17 cellular contexts compared by ENCODE assay signal in genomic region chr2:72900191-72900825, GRCh38. TPM values are rescaled to one million over a fixed set of nuclear protein-coding genes. Genes with fewer than 3 reads are reported as not detected.
DNase-seq lines count a peak whose midpoint lies in the region; ATAC-seq, FAIRE-seq and TF ChIP-seq lines count a peak whose summit lies in the region.
"Had no signal": no experiment of that assay in that cellular context is flagged by ENCODE, and none has a peak within 500 bp of the region (broad histone marks: within the 10 kb centered on the region; RNA-seq: fewer than 3 reads in every experiment).

No MANE protein-coding gene starts in this region.

- H3K23me2 ChIP-seq in H1 (ENCODE audit: low read depth, low read length), result no peaks in the 10 kb centered on the region; the same call in 1 of the 2 replicates

- H3K36me3 Mint-ChIP-seq in osteocyte (ENCODE audit: unreplicated experiment), result no peaks in the 10 kb centered on the region
- H3K36me3 Mint-ChIP-seq: CD14-positive monocyte; CD4-positive, alpha-beta memory T cell had no signal

- H3K9me3 ChIP-seq in H1 (ENCODE audit: insufficient read depth in 2 of 2, low read depth in 1 of 2, low read length in 1 of 2), result no peaks in the 10 kb centered on the region
- H3K9me3 ChIP-seq in osteoblast (ENCODE audit: low read depth, low read length), result no peaks in the 10 kb centered on the region
- H3K9me3 ChIP-seq: BE2C had no signal

- H2AK5ac ChIP-seq in H1 (ENCODE audit: low read depth, low read length), result no peak overlapping the region

- no peak overlapping the region for H3K56ac ChIP-seq in H1 (replicated peaks; ENCODE audit: insufficient read length, low read depth, low read length)

- no peaks in the 10 kb centered on the region for H3K4me1 Mint-ChIP-seq in osteocyte (ENCODE audit: unreplicated experiment)

- H4K91ac ChIP-seq in H1 (replicated peaks; ENCODE audit: insufficient read length, low read length), result no peak overlapping the region

- no peak overlapping the region for H3K14ac ChIP-seq in H1 (ENCODE audit: insufficient read length)

- H3K4me2 ChIP-seq in H1 (ENCODE audit: insufficient read depth in 1 of 2, low read depth in 2 of 2, low read length in 2 of 2) (no peak overlapping the region), osteoblast (ENCODE audit: insufficient read depth, low read length) (no peak overlapping the region)

- no peak for TF ChIP-seq POLR2A in H1 (IDR thresholded peaks at IDR 0.05; ENCODE audit: control extremely low read depth in 1 of 2, low read depth in 2 of 2, low read length in 2 of 2)

- TF ChIP-seq RAD21 in H1 (IDR thresholded peaks at IDR 0.05 in 1 of 2, conservative IDR thresholded peaks at IDR 0.05 in 1 of 2; ENCODE audit: low read depth in 2 of 2, low read length in 2 of 2), result no peak

- H3K36me3 ChIP-seq in H1 (ENCODE audit: control insufficient read depth in 2 of 4, insufficient read depth in 4 of 4, low read length in 3 of 4) (no peaks in the 10 kb centered on the region), osteoblast (ENCODE audit: insufficient read depth, low read length) (no peaks in the 10 kb centered on the region)
- H3K36me3 ChIP-seq: BE2C had no signal

- POLR2A ChIA-PET in H1 (lab: Charles Lee; ENCODE audit: partially characterized antibody), result no interaction called here

- H3K9me3 Mint-ChIP-seq in osteocyte (ENCODE audit: unreplicated experiment), result no peaks in the 10 kb centered on the region

- H3K4me3 Mint-ChIP-seq in osteocyte (ENCODE audit: unreplicated experiment), result no peak overlapping the region
- H3K4me3 Mint-ChIP-seq: CD4-positive, alpha-beta memory T cell had no signal

- no peak overlapping the region for H3K23ac ChIP-seq in H1 (ENCODE audit: insufficient read length)

- no peak overlapping the region for H2BK120ac ChIP-seq in H1 (replicated peaks; ENCODE audit: low read depth, low read length)

- H3K4me3 ChIP-seq in H1 (ENCODE audit: extremely low read depth in 1 of 4, insufficient read depth in 2 of 4, low read depth in 3 of 4, low read length in 4 of 4) (no peak overlapping the region), osteoblast (ENCODE audit: insufficient read depth, low read length) (no peak overlapping the region)

- WGBS in H1 (ENCODE audit: extremely low coverage in 1 of 2, insufficient coverage in 1 of 2, insufficient read length in 1 of 2, insufficient replicate concordance in 2 of 2, low coverage in 1 of 2, low lambda C conversion rate in 2 of 2, missing lambda C conversion rate in 1 of 2), 2 experiments, result 93% methylated on average over 5 of the region's 5 CpGs; no CpG with 5 or more reads in 1 of the 2 experiments

- no peak overlapping the region for H3K27ac Mint-ChIP-seq in osteocyte (ENCODE audit: unreplicated experiment)
- H3K27ac Mint-ChIP-seq: CD14-positive monocyte; CD4-positive, alpha-beta memory T cell had no signal

- H3K79me2 ChIP-seq in H1 (ENCODE audit: control insufficient read depth in 1 of 2, insufficient read depth in 2 of 2, low read length in 2 of 2) (no peaks in the 10 kb centered on the region), osteoblast (ENCODE audit: insufficient read depth, low read length) (no peaks in the 10 kb centered on the region)

- peaks cover 1 to 4% (median 3%) of the 10 kb centered on the region in 4 experiments for H3K4me1 ChIP-seq in H1 (replicated peaks in 1 of 4; ENCODE audit: control insufficient read depth in 3 of 4, insufficient read depth in 4 of 4, low read length in 3 of 4)
- peaks cover 9% of the 10 kb centered on the region for H3K4me1 ChIP-seq in osteoblast (ENCODE audit: insufficient read depth, low read length)
- H3K4me1 ChIP-seq: BE2C had no signal

- ATAC-seq in GM18517 (IDR thresholded peaks at IDR 0.05; ENCODE audit: unreplicated experiment), result no peak

- H4K20me1 ChIP-seq in H1 (replicated peaks in 1 of 2; ENCODE audit: control insufficient read depth in 1 of 2, insufficient read depth in 2 of 2, low read length in 2 of 2), result no peaks in the 10 kb centered on the region
- H4K20me1 ChIP-seq in osteoblast (ENCODE audit: insufficient read depth, low read length), result no peaks in the 10 kb centered on the region

- no peak overlapping the region for H3K4ac ChIP-seq in H1 (replicated peaks; ENCODE audit: insufficient read length, low read depth, low read length)

- FAIRE-seq in H1 (lab: Jason Lieb, UNC), result no peak
- FAIRE-seq: A204.1, H54 had no signal

- no peak overlapping the region; a peak in 1 of 7 replicates for H3K9ac ChIP-seq in H1 (replicated peaks in 1 of 4; ENCODE audit: extremely low read depth in 1 of 4, low read depth in 3 of 4, low read length in 3 of 4)

- no peak overlapping the region for H2BK5ac ChIP-seq in H1 (ENCODE audit: low read depth, low read length)

- H3K27ac ChIP-seq in H1 (ENCODE audit: low read depth, low read length) (no peak overlapping the region), osteoblast (ENCODE audit: low read depth, low read length) (no peak overlapping the region)

- H2AFZ ChIP-seq in H1 (ENCODE audit: low read length) (no peak overlapping the region), osteoblast (ENCODE audit: low read length) (no peak overlapping the region)

- H3K18ac ChIP-seq in H1 (ENCODE audit: extremely low read depth, low read length), result no peak overlapping the region

- CTCF ChIA-PET in H1 (lab: Charles Lee; ENCODE audit: partially characterized antibody), result interaction anchor here (0.9 to 19.1 kb wide), 4 partner anchors 7 to 42 kb away, joined by 3 to 497 read pairs (median 265); partner anchors contain the start of gene EMX1

- DNase-seq in H4 (ENCODE audit: low spot score) (peak; percentile 1), H1 (ENCODE audit: low read depth in 1 of 2, low spot score in 2 of 2) (no peak), osteocyte (ENCODE audit: extremely low spot score, unreplicated experiment) (peak; percentile 71), RKO (ENCODE audit: low spot score) (no peak), osteoblast (ENCODE audit: insufficient read length, low spot score, missing footprints) (no peak)
- no peak for DNase-seq in activated effector memory CD4-positive, alpha-beta T cell treated with anti-CD3 and anti-CD28 coated beads, Interleukin-2, amount 50 U/mL, for 16 hours
- DNase-seq: ACHN; BE2C; CD4-positive, alpha-beta memory T cell; DMS153; DMS79; GF-D8; HCEC 1CT had no signal

- no peak overlapping the region for H4K8ac ChIP-seq in H1 (ENCODE audit: extremely low read depth, insufficient read depth, low read length)

- no peaks in the 10 kb centered on the region for H3K79me1 ChIP-seq in H1 (ENCODE audit: low read depth, low read length)

- TF ChIP-seq EP300 in H1 (IDR thresholded peaks at IDR 0.05; ENCODE audit: borderline replicate concordance in 1 of 2, low read depth in 2 of 2, low read length in 2 of 2), result no peak

- no peak overlapping the region for H2BK12ac ChIP-seq in H1 (ENCODE audit: low read depth, low read length)

- H4K5ac ChIP-seq in H1 (ENCODE audit: insufficient read length, low read depth, low read length), result no peak overlapping the region

- peaks cover 0 to 31% (median 22%) of the 10 kb centered on the region in 4 experiments; a peak in 6 of 7 replicates for H3K27me3 ChIP-seq in H1 (replicated peaks in 1 of 4; ENCODE audit: control insufficient read depth in 3 of 4, extremely low read depth in 1 of 4, insufficient read depth in 3 of 4, low read length in 3 of 4)
- peaks cover 86% of the 10 kb centered on the region for H3K27me3 ChIP-seq in osteoblast (ENCODE audit: insufficient read depth, low read length)

- H2BK20ac ChIP-seq in H1 (ENCODE audit: low read length), result 0 out of 2 replicates have a peak overlapping the region, but pooled peaks have one; percentile 50

- TF ChIP-seq CTCF in H1 (IDR thresholded peaks at IDR 0.05; ENCODE audit: control extremely low read depth in 1 of 3, insufficient read depth in 1 of 3, low read depth in 1 of 3, low read length in 3 of 3), result no peak
- no peak for TF ChIP-seq CTCF in osteocyte (IDR thresholded peaks at IDR 0.05)
- TF ChIP-seq CTCF in osteoblast (IDR thresholded peaks at IDR 0.05; ENCODE audit: extremely low read depth, low read depth, low read length), result no peak

- H2BK15ac ChIP-seq in H1 (ENCODE audit: low read length), result no peak overlapping the region

- H3K27me3 Mint-ChIP-seq in osteocyte (ENCODE audit: unreplicated experiment), result peaks cover 97% of the 10 kb centered on the region

TF ChIP-seq in H1, 55 proteins besides CTCF, POLR2A, EP300 and RAD21 (continues in another document):
- TF ChIP-seq BACH1 (IDR thresholded peaks at IDR 0.05; ENCODE audit: low read length) (no peak), CTBP2 (IDR thresholded peaks at IDR 0.05; ENCODE audit: borderline replicate concordance, insufficient read depth, insufficient read length, low read length) (no peak), ZNF274 (IDR thresholded peaks at IDR 0.05; ENCODE audit: borderline replicate concordance, extremely low read depth, low read length) (no peak)
- TF ChIP-seq, protein P1, sequence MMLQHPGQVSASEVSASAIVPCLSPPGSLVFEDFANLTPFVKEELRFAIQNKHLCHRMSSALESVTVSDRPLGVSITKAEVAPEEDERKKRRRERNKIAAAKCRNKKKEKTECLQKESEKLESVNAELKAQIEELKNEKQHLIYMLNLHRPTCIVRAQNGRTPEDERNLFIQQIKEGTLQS (IDR thresholded peaks at IDR 0.05; ENCODE audit: insufficient read depth, low read depth, low read length), result no peak

RNA-seq across cellular contexts. Expression of gene SPR, which starts 13.1 kb away (rescaled TPM):
- total RNA-seq in H4 (2014; rRNA removed; shearing (Covaris generic)), result 47.6 and 52.5 TPM in 2 replicates
- total RNA-seq in H1 (2021; fragmentation: NEBNext Ultra II Directional; extraction: Animal tissue kit (Norgen Biotek cat#: 25700)), result 10.7 and 11.5 TPM in 2 replicates
- 4.2 and 4.5 TPM in 2 replicates for polyA plus RNA-seq in H1 (2011; rRNA removed)
- 8.9 TPM for polyA plus RNA-seq in H1 (2011; cell fraction: cytosol; rRNA removed)
- 5.4 TPM for polyA plus RNA-seq in H1 (2011; cell fraction: nucleus; rRNA removed)
- polyA plus RNA-seq in H1 (2012, experiment 1 of 2), result 7.2 to 11.0 TPM (median 10.2 TPM) in 4 replicates
- polyA plus RNA-seq in H1 (2012, experiment 2 of 2), result 9.2 TPM
- polyA plus RNA-seq in H1 (2013, experiment 1 of 2), result 5.3 TPM
- polyA plus RNA-seq in H1 (2013, experiment 2 of 2), result 6.1 TPM
- polyA minus RNA-seq in H1 (2011; rRNA and poly(A)+ RNA removed), result 2.3 and 4.9 TPM in 2 replicates
- polyA minus RNA-seq in H1 (2011; cell fraction: cytosol; rRNA and poly(A)+ RNA removed), result 4.0 TPM
- polyA minus RNA-seq in H1 (2011; cell fraction: nucleus; rRNA and poly(A)+ RNA removed), result 2.3 TPM
- 6.2 and 7.1 TPM in 2 replicates for total RNA-seq in osteocyte
- total RNA-seq in osteoblast, result 17.0 and 19.2 TPM in 2 replicates
- total RNA-seq: CD4-positive, alpha-beta memory T cell had no signal

RNA-seq across cellular contexts. Expression of gene EMX1, which starts 17.0 kb away (rescaled TPM):
- not detected in 2 replicates for total RNA-seq in H4 (2014; rRNA removed; shearing (Covaris generic))
- 4.8 and 4.9 TPM in 2 replicates for total RNA-seq in H1 (2021; fragmentation: NEBNext Ultra II Directional; extraction: Animal tissue kit (Norgen Biotek cat#: 25700))
- polyA plus RNA-seq in H1 (2011; rRNA removed), result 2.4 and 3.3 TPM in 2 replicates
- 2.8 TPM for polyA plus RNA-seq in H1 (2011; cell fraction: cytosol; rRNA removed)
- 3.5 TPM for polyA plus RNA-seq in H1 (2011; cell fraction: nucleus; rRNA removed)
- polyA plus RNA-seq in H1 (2012, experiment 1 of 2), result 2.2 to 3.8 TPM (median 3.0 TPM) in 4 replicates
- polyA plus RNA-seq in H1 (2012, experiment 2 of 2), result 1.8 TPM
- polyA plus RNA-seq in H1 (2013, experiment 1 of 2), result 3.2 TPM
- polyA plus RNA-seq in H1 (2013, experiment 2 of 2), result 3.2 TPM
- 1.1 and 2.1 TPM in 2 replicates for polyA minus RNA-seq in H1 (2011; rRNA and poly(A)+ RNA removed)
- 3.4 TPM for polyA minus RNA-seq in H1 (2011; cell fraction: cytosol; rRNA and poly(A)+ RNA removed)
- 3.5 TPM for polyA minus RNA-seq in H1 (2011; cell fraction: nucleus; rRNA and poly(A)+ RNA removed)
- total RNA-seq in osteocyte (not detected in 2 replicates), osteoblast (not detected in 2 replicates)
- total RNA-seq: CD4-positive, alpha-beta memory T cell had no signal
- polyA plus RNA-seq: CD14-positive monocyte; CD4-positive, alpha-beta memory T cell had no signal

Comparison
In these comparisons a context has a peak if more than half of its experiments do, and no peak if none do; other contexts are left out.
1. DNase-seq: peak in H4 (single experiment) and osteocyte (single experiment); none in H1 (0 of 2), activated effector memory CD4-positive, alpha-beta T cell treated with anti-CD3 and anti-CD28 coated beads, Interleukin-2, amount 50 U/mL, for 16 hours (single experiment), RKO (single experiment) and osteoblast (single experiment).